In the genomic region with DNA sequence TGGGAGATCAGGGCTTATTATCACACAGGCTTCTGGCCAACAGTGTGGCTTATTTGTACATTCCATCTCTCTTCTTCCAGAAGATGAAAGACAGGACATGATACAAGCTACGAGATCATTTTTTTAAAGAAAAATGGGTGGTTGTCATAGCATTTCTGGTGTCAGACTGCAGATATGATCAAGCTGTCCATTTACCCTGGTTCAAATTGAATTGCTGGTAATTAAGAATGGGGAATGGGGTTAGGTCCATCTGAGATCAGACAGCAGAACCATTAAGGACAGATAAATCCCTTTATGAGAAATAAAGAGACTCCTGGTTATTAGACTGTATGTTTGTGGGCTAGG, we compare ENCODE assay signal across 15 cellular contexts.
DNase-seq lines count a peak whose midpoint lies in the region; ATAC-seq and TF ChIP-seq lines count a peak whose summit lies in the region.
"Had no signal": no experiment of that assay in that cellular context is flagged by ENCODE, and none has a peak within 500 bp of the region (broad histone marks: within the 10 kb centered on the region; RNA-seq: fewer than 3 reads in every experiment).

No MANE protein-coding gene starts in this region.

- H3K9me3 ChIP-seq in left ventricle myocardium inferior (replicated peaks) (no peaks in the 10 kb centered on the region), hepatocyte (ENCODE audit: low read depth) (no peaks in the 10 kb centered on the region)
- H3K9me3 ChIP-seq: HAP-1, MG63 had no signal

- no peaks in the 10 kb centered on the region for H3K9me2 ChIP-seq in hepatocyte (replicated peaks; ENCODE audit: insufficient read depth)

- H3K9me3 Mint-ChIP-seq in stimulated activated effector memory CD8-positive, alpha-beta T cell treated with anti-CD3 and anti-CD28 coated beads, Interleukin-12 subunit alpha, Interleukin-12 subunit beta, amount 100 ng/mL, for 72 hours = no peaks in the 10 kb centered on the region
- H3K9me3 Mint-ChIP-seq: HFFc6 had no signal

- no peaks in the 10 kb centered on the region for H3K79me2 ChIP-seq in hepatocyte

- TF ChIP-seq CTCF in left ventricle myocardium inferior (IDR thresholded peaks at IDR 0.05; ENCODE audit: borderline replicate concordance) = no peak
- no peak for TF ChIP-seq CTCF in hepatocyte (IDR thresholded peaks at IDR 0.05; ENCODE audit: poor library complexity)

- H3K27ac Mint-ChIP-seq in stimulated activated effector memory CD8-positive, alpha-beta T cell treated with anti-CD3 and anti-CD28 coated beads, Interleukin-12 subunit alpha, Interleukin-12 subunit beta, amount 100 ng/mL, for 72 hours = peak overlapping the region; percentile 38
- H3K27ac Mint-ChIP-seq: CD4-positive, alpha-beta memory T cell; HFFc6 had no signal

- H3K27ac ChIP-seq in left ventricle myocardium inferior (replicated peaks) (peak overlapping the region; percentile 79), hepatocyte (no peak overlapping the region)
- H3K27ac ChIP-seq: PC-9, SK-N-MC had no signal

- intact Hi-C loops in left ventricle myocardium inferior (cut with micrococcal nuclease) (loop anchor here (10.0 kb wide), 1 partner anchor 1096 kb away; no protein-coding TSS in a partner anchor), cardiac septum (cut with DNase I) (no loop called here)

- H3K4me1 Mint-ChIP-seq in stimulated activated effector memory CD8-positive, alpha-beta T cell treated with anti-CD3 and anti-CD28 coated beads, Interleukin-12 subunit alpha, Interleukin-12 subunit beta, amount 100 ng/mL, for 72 hours = peaks cover 8% of the 10 kb centered on the region

- H2AFZ ChIP-seq in hepatocyte = peak overlapping the region; percentile 17
- H2AFZ ChIP-seq: PC-9 had no signal

- H4K20me1 ChIP-seq in hepatocyte (ENCODE audit: insufficient read depth, poor library complexity, severe bottlenecking) = no peaks in the 10 kb centered on the region

- WGBS in hepatocyte (ENCODE audit: low lambda C conversion rate, missing lambda C conversion rate) = 68% methylated on average over 1 of the region's 1 CpG

- peaks cover 28% of the 10 kb centered on the region for H3K4me1 ChIP-seq in left ventricle myocardium inferior
- H3K4me1 ChIP-seq in hepatocyte (ENCODE audit: insufficient read depth) = no peaks in the 10 kb centered on the region
- H3K4me1 ChIP-seq: HAP-1 had no signal

- H3K27me3 ChIP-seq in left ventricle myocardium inferior (ENCODE audit: low read depth) (no peaks in the 10 kb centered on the region), hepatocyte (no peaks in the 10 kb centered on the region)
- H3K27me3 ChIP-seq: MG63 had no signal

- H3K4me2 ChIP-seq in hepatocyte = no peak overlapping the region
- H3K4me2 ChIP-seq: PC-9 had no signal

- DNase-seq in left ventricle myocardium inferior = no peak
- DNase-seq in cardiac septum (ENCODE audit: low spot score) = no peak
- peak; percentile 99 for DNase-seq in SK-N-DZ (ENCODE audit: low spot score)
- no peak for DNase-seq in hepatocyte (ENCODE audit: low spot score)
- no peak for DNase-seq in stimulated activated effector memory CD8-positive, alpha-beta T cell treated with anti-CD3 and anti-CD28 coated beads, Interleukin-12 subunit alpha, Interleukin-12 subunit beta, amount 100 ng/mL, for 72 hours (ENCODE audit: low spot score in 2 of 2)
- DNase-seq in KG1 (lab: John Stamatoyannopoulos, UW) = no peak
- DNase-seq: GOT3 had no signal

- no peak overlapping the region for H3K4me3 ChIP-seq in left ventricle myocardium inferior
- no peak overlapping the region for H3K4me3 ChIP-seq in hepatocyte
- H3K4me3 ChIP-seq: HAP-1, K562, MG63, PC-9, SK-N-MC had no signal

- no peaks in the 10 kb centered on the region for H3K36me3 ChIP-seq in left ventricle myocardium inferior
- no peaks in the 10 kb centered on the region for H3K36me3 ChIP-seq in hepatocyte (replicated peaks; ENCODE audit: insufficient read depth, low read depth)
- H3K36me3 ChIP-seq: HAP-1, MG63 had no signal

- no peak for ATAC-seq in stimulated activated effector memory CD8-positive, alpha-beta T cell treated with anti-CD3 and anti-CD28 coated beads, Interleukin-12 subunit alpha, Interleukin-12 subunit beta, amount 100 ng/mL, for 72 hours
- ATAC-seq in GM19455 (IDR thresholded peaks at IDR 0.05; ENCODE audit: unreplicated experiment) = no peak

- peak overlapping the region; percentile 5 for H3K4me3 Mint-ChIP-seq in stimulated activated effector memory CD8-positive, alpha-beta T cell treated with anti-CD3 and anti-CD28 coated beads, Interleukin-12 subunit alpha, Interleukin-12 subunit beta, amount 100 ng/mL, for 72 hours
- H3K4me3 Mint-ChIP-seq: CD4-positive, alpha-beta memory T cell; HFFc6 had no signal

- H3K36me3 Mint-ChIP-seq in stimulated activated effector memory CD8-positive, alpha-beta T cell treated with anti-CD3 and anti-CD28 coated beads, Interleukin-12 subunit alpha, Interleukin-12 subunit beta, amount 100 ng/mL, for 72 hours = no peaks in the 10 kb centered on the region
- H3K36me3 Mint-ChIP-seq: CD4-positive, alpha-beta memory T cell had no signal
